Comparison of ENCODE assay signal across 8 cellular contexts in the genomic region with DNA sequence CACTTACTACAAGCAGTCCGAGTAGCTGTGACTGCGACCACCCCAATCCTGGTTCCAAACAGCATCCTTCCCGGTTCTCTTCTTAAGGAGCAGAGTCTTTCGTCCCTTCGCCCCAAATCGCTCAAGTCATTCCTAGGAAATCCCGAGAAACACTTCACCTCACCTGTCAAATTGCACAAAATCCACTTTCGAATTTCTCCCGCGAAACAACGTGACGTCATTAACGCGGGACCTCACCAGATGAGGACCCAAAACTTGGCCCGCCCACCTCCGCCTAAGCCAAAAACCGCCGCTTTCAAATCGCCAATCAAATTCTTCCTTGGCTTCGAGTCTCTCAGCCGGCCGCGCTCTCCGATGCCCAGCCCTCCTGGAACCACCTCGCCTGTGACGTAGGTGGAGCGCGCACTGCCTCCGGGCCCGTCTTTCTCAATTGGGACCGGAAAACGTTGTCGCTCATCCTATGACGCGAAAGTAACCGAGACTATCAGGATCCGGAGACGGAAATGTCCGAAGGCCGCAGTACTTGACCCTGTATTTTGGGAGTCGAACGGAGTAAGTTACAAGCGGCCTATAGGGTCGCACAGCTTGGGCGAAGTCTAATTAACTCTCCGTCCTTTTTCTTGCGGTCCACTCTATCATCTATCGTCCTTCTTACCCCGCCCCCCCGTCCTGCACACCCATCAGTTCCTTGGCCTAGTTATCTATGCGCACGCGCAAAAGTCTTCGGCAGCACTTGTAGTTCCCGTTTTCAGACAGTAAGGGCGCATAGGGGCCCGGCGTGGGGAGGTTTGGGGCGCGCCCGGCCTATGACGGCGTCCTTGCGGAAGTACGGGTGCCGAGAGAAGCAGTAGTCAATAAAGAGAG. TPM values are rescaled to one million over a fixed set of nuclear protein-coding genes. Genes with fewer than 3 reads are reported as not detected.
DNase-seq lines count a peak whose midpoint lies in the region; ATAC-seq and TF ChIP-seq lines count a peak whose summit lies in the region.

TSS of gene LARP7 (plus strand) at position 456 of the 864 bp plus-strand sequence. CDS start 7,527 bp downstream, outside the sequence.
A gene with protein sequence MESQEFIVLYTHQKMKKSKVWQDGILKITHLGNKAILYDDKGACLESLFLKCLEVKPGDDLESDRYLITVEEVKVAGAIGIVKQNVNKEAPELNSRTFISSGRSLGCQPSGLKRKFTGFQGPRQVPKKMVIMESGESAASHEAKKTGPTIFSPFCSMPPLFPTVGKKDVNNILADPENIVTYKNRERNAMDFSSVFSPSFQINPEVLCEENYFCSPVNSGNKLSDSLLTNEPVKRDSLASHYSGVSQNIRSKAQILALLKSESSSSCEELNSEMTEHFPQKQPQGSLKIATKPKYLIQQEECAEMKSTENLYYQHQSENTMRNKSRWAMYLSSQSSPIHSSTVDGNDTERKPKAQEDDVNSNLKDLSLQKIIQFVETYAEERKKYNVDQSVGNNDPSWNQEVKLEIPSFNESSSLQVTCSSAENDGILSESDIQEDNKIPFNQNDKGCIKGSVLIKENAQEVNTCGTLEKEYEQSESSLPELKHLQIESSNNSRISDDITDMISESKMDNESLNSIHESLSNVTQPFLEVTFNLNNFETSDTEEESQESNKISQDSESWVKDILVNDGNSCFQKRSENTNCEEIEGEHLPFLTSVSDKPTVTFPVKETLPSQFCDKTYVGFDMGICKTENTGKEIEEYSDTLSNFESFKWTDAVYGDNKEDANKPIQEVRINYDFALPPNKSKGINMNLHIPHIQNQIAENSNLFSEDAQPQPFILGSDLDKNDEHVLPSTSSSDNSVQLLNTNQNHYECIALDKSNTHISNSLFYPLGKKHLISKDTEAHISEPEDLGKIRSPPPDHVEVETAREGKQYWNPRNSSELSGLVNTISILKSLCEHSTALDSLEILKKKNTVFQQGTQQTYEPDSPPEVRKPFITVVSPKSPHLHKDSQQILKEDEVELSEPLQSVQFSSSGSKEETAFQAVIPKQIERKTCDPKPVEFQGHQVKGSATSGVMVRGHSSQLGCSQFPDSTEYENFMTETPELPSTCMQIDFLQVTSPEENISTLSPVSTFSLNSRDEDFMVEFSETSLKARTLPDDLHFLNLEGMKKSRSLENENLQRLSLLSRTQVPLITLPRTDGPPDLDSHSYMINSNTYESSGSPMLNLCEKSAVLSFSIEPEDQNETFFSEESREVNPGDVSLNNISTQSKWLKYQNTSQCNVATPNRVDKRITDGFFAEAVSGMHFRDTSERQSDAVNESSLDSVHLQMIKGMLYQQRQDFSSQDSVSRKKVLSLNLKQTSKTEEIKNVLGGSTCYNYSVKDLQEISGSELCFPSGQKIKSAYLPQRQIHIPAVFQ (N-terminal part only) (minus strand): TSS at position 222 of the 864 bp plus-strand sequence. CDS start 3,733 bp downstream, outside the sequence.

- H2AFZ ChIP-seq in fibroblast of lung (ENCODE audit: low read length), result peak within 1 kb of the TSS; percentile 95

- peak; percentile 96 for DNase-seq in Daoy (ENCODE audit: low read depth)
- DNase-seq in Kasumi-1 (lab: John Stamatoyannopoulos, UW), result peak; percentile 98
- peak; percentile 99 for DNase-seq in RKO (ENCODE audit: low spot score)
- DNase-seq in activated T-helper 1 cell treated with anti-CD3 and anti-CD28 coated beads, Interleukin-12 subunit alpha, Interleukin-12 subunit beta, Interleukin-2, Interleukin-4 antibody, amounts not matched to agents 30 ng/mL and 10 ng/mL and 1 ng/mL, durations not matched to agents 14 hours and 24 hours and 36 hours (ENCODE audit: low spot score), result peak; percentile 97
- peak; percentile 99 to 100 for DNase-seq in fibroblast of lung (ENCODE audit: low read depth in 2 of 2)
- peak; percentile 91 to 99 (median 99) for DNase-seq in naive thymus-derived CD4-positive, alpha-beta T cell
- DNase-seq in stimulated activated naive B cell treated with anti-CD40 and anti-IgM and Interleukin-4, amounts not matched to agents 10 μg/mL and 1 μg/mL and 100 μg/mL, for 72 hours, result peak; percentile 98

- peak within 1 kb of the TSS; percentile 89 for H3K9ac ChIP-seq in fibroblast of lung (ENCODE audit: insufficient read depth, low read length)

- peaks cover 16% of the 10 kb centered on the region for H3K4me1 Mint-ChIP-seq in activated T-helper 1 cell treated with anti-CD3 and anti-CD28 coated beads, Interleukin-12 subunit alpha, Interleukin-12 subunit beta, Interleukin-2, Interleukin-4 antibody, amounts not matched to agents 30 ng/mL and 10 ng/mL and 1 ng/mL, durations not matched to agents 14 hours and 24 hours and 36 hours (ENCODE audit: low read depth)
- H3K4me1 Mint-ChIP-seq in naive thymus-derived CD4-positive, alpha-beta T cell, result peaks cover 19 to 29% (median 21%) of the 10 kb centered on the region in 7 donors
- H3K4me1 Mint-ChIP-seq in stimulated activated naive B cell treated with anti-CD40 and anti-IgM and Interleukin-4, amounts not matched to agents 10 μg/mL and 1 μg/mL and 100 μg/mL, for 72 hours, result peaks cover 12 to 14% of the 10 kb centered on the region in 2 donors

- CTCF ChIA-PET in naive thymus-derived CD4-positive, alpha-beta T cell (lab: Charles Lee), result no interaction called here

- peaks cover 31% of the 10 kb centered on the region for H3K79me2 ChIP-seq in fibroblast of lung (ENCODE audit: control insufficient read depth, insufficient read depth, low read length)

- no peaks in the 10 kb centered on the region for H4K20me1 ChIP-seq in fibroblast of lung (ENCODE audit: control insufficient read depth, extremely low read depth, insufficient read depth, low read length)

- H3K27ac Mint-ChIP-seq in activated T-helper 1 cell treated with anti-CD3 and anti-CD28 coated beads, Interleukin-12 subunit alpha, Interleukin-12 subunit beta, Interleukin-2, Interleukin-4 antibody, amounts not matched to agents 30 ng/mL and 10 ng/mL and 1 ng/mL, durations not matched to agents 14 hours and 24 hours and 36 hours, result peak within 1 kb of the TSS; percentile 61
- peak within 1 kb of the TSS in 1 of 9 donors; percentile 66 for H3K27ac Mint-ChIP-seq in naive thymus-derived CD4-positive, alpha-beta T cell
- no peak within 1 kb of the TSS for H3K27ac Mint-ChIP-seq in stimulated activated naive B cell treated with anti-CD40 and anti-IgM and Interleukin-4, amounts not matched to agents 10 μg/mL and 1 μg/mL and 100 μg/mL, for 72 hours

- no peak within 1 kb of the TSS for H3K4me3 Mint-ChIP-seq in activated T-helper 1 cell treated with anti-CD3 and anti-CD28 coated beads, Interleukin-12 subunit alpha, Interleukin-12 subunit beta, Interleukin-2, Interleukin-4 antibody, amounts not matched to agents 30 ng/mL and 10 ng/mL and 1 ng/mL, durations not matched to agents 14 hours and 24 hours and 36 hours
- peak within 1 kb of the TSS in 2 of 10 donors; percentile 26 to 46 for H3K4me3 Mint-ChIP-seq in naive thymus-derived CD4-positive, alpha-beta T cell
- no peak within 1 kb of the TSS for H3K4me3 Mint-ChIP-seq in stimulated activated naive B cell treated with anti-CD40 and anti-IgM and Interleukin-4, amounts not matched to agents 10 μg/mL and 1 μg/mL and 100 μg/mL, for 72 hours

- no peaks in the 10 kb centered on the region for H3K9me3 Mint-ChIP-seq in activated T-helper 1 cell treated with anti-CD3 and anti-CD28 coated beads, Interleukin-12 subunit alpha, Interleukin-12 subunit beta, Interleukin-2, Interleukin-4 antibody, amounts not matched to agents 30 ng/mL and 10 ng/mL and 1 ng/mL, durations not matched to agents 14 hours and 24 hours and 36 hours
- no peaks in the 10 kb centered on the region for H3K9me3 Mint-ChIP-seq in naive thymus-derived CD4-positive, alpha-beta T cell
- no peaks in the 10 kb centered on the region for H3K9me3 Mint-ChIP-seq in stimulated activated naive B cell treated with anti-CD40 and anti-IgM and Interleukin-4, amounts not matched to agents 10 μg/mL and 1 μg/mL and 100 μg/mL, for 72 hours

- no peaks in the 10 kb centered on the region for H3K36me3 ChIP-seq in fibroblast of lung (ENCODE audit: control insufficient read depth, insufficient read depth, low read length)
- no peaks in the 10 kb centered on the region for H3K36me3 ChIP-seq in naive thymus-derived CD4-positive, alpha-beta T cell (ENCODE audit: control insufficient read depth in 2 of 3, insufficient read depth in 3 of 3, low read length in 3 of 3)

- peak; percentile 87 for ATAC-seq in GM21825 (IDR thresholded peaks at IDR 0.05; ENCODE audit: unreplicated experiment)
- peak; percentile 91 for ATAC-seq in naive thymus-derived CD4-positive, alpha-beta T cell
- peak; percentile 95 to 96 for ATAC-seq in stimulated activated naive B cell treated with anti-CD40 and anti-IgM and Interleukin-4, amounts not matched to agents 10 μg/mL and 1 μg/mL and 100 μg/mL, for 72 hours (replicated peaks)

- POLR2A ChIA-PET in naive thymus-derived CD4-positive, alpha-beta T cell (lab: Charles Lee), result interaction anchor here (0.5 to 1.1 kb wide), 3 partner anchors 105 to 491 kb away, joined by 3 read pairs; partner anchors contain the start of gene FAM241A

- H3K27ac ChIP-seq in fibroblast of lung (ENCODE audit: insufficient read depth, low read length), result peak within 1 kb of the TSS; percentile 98
- H3K27ac ChIP-seq in naive thymus-derived CD4-positive, alpha-beta T cell (ENCODE audit: low read depth, low read length), result peak within 1 kb of the TSS; percentile 88

- H3K4me2 ChIP-seq in fibroblast of lung (ENCODE audit: extremely low read depth, insufficient read depth, low read length), result peak within 1 kb of the TSS; percentile 73

- TF ChIP-seq CTCF in fibroblast of lung (conservative IDR thresholded peaks at IDR 0.05 in 1 of 2, IDR thresholded peaks at IDR 0.05 in 1 of 2; ENCODE audit: low read depth in 1 of 2, low read length in 2 of 2), result peak; percentile 76 to 86

- H3K9me3 ChIP-seq in fibroblast of lung (ENCODE audit: control insufficient read depth, insufficient read depth, low read depth, low read length), result no peaks in the 10 kb centered on the region
- H3K9me3 ChIP-seq in naive thymus-derived CD4-positive, alpha-beta T cell (ENCODE audit: control insufficient read depth in 2 of 3, low read length in 3 of 3), result no peaks in the 10 kb centered on the region

- intact Hi-C loops in activated T-helper 1 cell treated with anti-CD3 and anti-CD28 coated beads, Interleukin-12 subunit alpha, Interleukin-12 subunit beta, Interleukin-2, Interleukin-4 antibody, amounts not matched to agents 30 ng/mL and 10 ng/mL and 1 ng/mL, durations not matched to agents 14 hours and 24 hours and 36 hours (cut with micrococcal nuclease), result loop anchor here (1.0 to 5.0 kb wide), 11 partner anchors 69 to 835 kb away; partner anchors contain the start of genes AP1AR, FAM241A and NEUROG2
- intact Hi-C loops in naive thymus-derived CD4-positive, alpha-beta T cell (cut with micrococcal nuclease), result loop anchor here (1.0 to 10.0 kb wide), 13 partner anchors 69 to 1270 kb away; partner anchors contain the start of genes AP1AR (in 2 of the 2), FAM241A (in 2 of the 2), TIFA (in 2 of the 2) and ALPK1 (in 1 of the 2)

- no peaks in the 10 kb centered on the region for H3K27me3 Mint-ChIP-seq in activated T-helper 1 cell treated with anti-CD3 and anti-CD28 coated beads, Interleukin-12 subunit alpha, Interleukin-12 subunit beta, Interleukin-2, Interleukin-4 antibody, amounts not matched to agents 30 ng/mL and 10 ng/mL and 1 ng/mL, durations not matched to agents 14 hours and 24 hours and 36 hours (ENCODE audit: insufficient read depth)
- no peaks in the 10 kb centered on the region for H3K27me3 Mint-ChIP-seq in naive thymus-derived CD4-positive, alpha-beta T cell
- no peaks in the 10 kb centered on the region for H3K27me3 Mint-ChIP-seq in stimulated activated naive B cell treated with anti-CD40 and anti-IgM and Interleukin-4, amounts not matched to agents 10 μg/mL and 1 μg/mL and 100 μg/mL, for 72 hours

- H3K4me1 ChIP-seq in fibroblast of lung (ENCODE audit: control insufficient read depth, extremely low read depth, insufficient read depth, low read length), result peaks cover 2% of the 10 kb centered on the region
- H3K4me1 ChIP-seq in naive thymus-derived CD4-positive, alpha-beta T cell (ENCODE audit: control insufficient read depth in 2 of 2, insufficient read depth in 2 of 2, low read length in 2 of 2), result peaks cover 9 to 17% of the 10 kb centered on the region in 2 donors

- peaks cover 6% of the 10 kb centered on the region for H3K36me3 Mint-ChIP-seq in activated T-helper 1 cell treated with anti-CD3 and anti-CD28 coated beads, Interleukin-12 subunit alpha, Interleukin-12 subunit beta, Interleukin-2, Interleukin-4 antibody, amounts not matched to agents 30 ng/mL and 10 ng/mL and 1 ng/mL, durations not matched to agents 14 hours and 24 hours and 36 hours (ENCODE audit: low read depth)
- peaks cover 0 to 10% (median 3%) of the 10 kb centered on the region in 5 donors for H3K36me3 Mint-ChIP-seq in naive thymus-derived CD4-positive, alpha-beta T cell
- peaks cover 7 to 14% of the 10 kb centered on the region in 2 donors for H3K36me3 Mint-ChIP-seq in stimulated activated naive B cell treated with anti-CD40 and anti-IgM and Interleukin-4, amounts not matched to agents 10 μg/mL and 1 μg/mL and 100 μg/mL, for 72 hours

- peak within 1 kb of the TSS; percentile 62 to 92 (median 86) for H3K4me3 ChIP-seq in fibroblast of lung (replicated peaks in 1 of 4; ENCODE audit: control extremely low read depth in 1 of 4, insufficient read depth in 1 of 4, low read depth in 3 of 4, low read length in 4 of 4)
- peak within 1 kb of the TSS; percentile 98 for H3K4me3 ChIP-seq in naive thymus-derived CD4-positive, alpha-beta T cell (ENCODE audit: low read length)

- no peaks in the 10 kb centered on the region for H3K27me3 ChIP-seq in fibroblast of lung (ENCODE audit: control insufficient read depth, insufficient read depth, low read length)
- H3K27me3 ChIP-seq in naive thymus-derived CD4-positive, alpha-beta T cell (ENCODE audit: control insufficient read depth in 2 of 2, insufficient read depth in 2 of 2, low read length in 2 of 2), result no peaks in the 10 kb centered on the region

RNA-seq across cellular contexts. Expression of gene LARP7, which starts in this region (rescaled TPM):
- 24.1 and 39.7 TPM in 2 replicates for total RNA-seq in Daoy (2014; rRNA removed; shearing (Covaris generic))
- 45.3 and 46.1 TPM in 2 replicates for total RNA-seq in activated T-helper 1 cell treated with anti-CD3 and anti-CD28 coated beads, Interleukin-12 subunit alpha, Interleukin-12 subunit beta, Interleukin-2, Interleukin-4 antibody, amounts not matched to agents 30 ng/mL and 10 ng/mL and 1 ng/mL, durations not matched to agents 14 hours and 24 hours and 36 hours
- total RNA-seq in fibroblast of lung, result 38.8 and 39.1 TPM in 2 replicates
- polyA plus RNA-seq in fibroblast of lung, result 32.5 and 37.8 TPM in 2 replicates
- 30.7 and 37.9 TPM in 2 replicates for polyA plus RNA-seq in fibroblast of lung (2012)
- not detected in 2 replicates for polyA minus RNA-seq in fibroblast of lung (ENCODE audit: low replicate concordance)
- 10 to 100 TPM; 28.6 to 48.2 (median 47.7) TPM for total RNA-seq in naive thymus-derived CD4-positive, alpha-beta T cell
- 10 to 100 TPM; 32.6 to 40.6 TPM for polyA plus RNA-seq in naive thymus-derived CD4-positive, alpha-beta T cell

RNA-seq across cellular contexts. Expression of the second gene that starts in this region (rescaled TPM):
- 6.3 and 8.4 TPM in 2 replicates for total RNA-seq in Daoy (2014; rRNA removed; shearing (Covaris generic))
- total RNA-seq in activated T-helper 1 cell treated with anti-CD3 and anti-CD28 coated beads, Interleukin-12 subunit alpha, Interleukin-12 subunit beta, Interleukin-2, Interleukin-4 antibody, amounts not matched to agents 30 ng/mL and 10 ng/mL and 1 ng/mL, durations not matched to agents 14 hours and 24 hours and 36 hours, result 31.0 and 33.1 TPM in 2 replicates
- total RNA-seq in fibroblast of lung, result 5.8 and 6.2 TPM in 2 replicates
- 3.1 and 4.7 TPM in 2 replicates for polyA plus RNA-seq in fibroblast of lung
- 2.3 TPM in 2 replicates for polyA plus RNA-seq in fibroblast of lung (2012)
- polyA minus RNA-seq in fibroblast of lung (ENCODE audit: low replicate concordance), result 0.15 and 0.27 TPM in 2 replicates
- 10 to 100 TPM in 4 of 5 experiments, 1 to 10 TPM in 1; 8.1 to 29.8 (median 10.5) TPM for total RNA-seq in naive thymus-derived CD4-positive, alpha-beta T cell
- polyA plus RNA-seq in naive thymus-derived CD4-positive, alpha-beta T cell, result 1 to 10 TPM; 1.4 to 2.0 TPM

Comparison
In these comparisons a context has a peak if more than half of its experiments do, and no peak if none do; other contexts are left out.
1. Peak in every context shown above with its lines: DNase-seq, ATAC-seq, H3K4me3 ChIP-seq and H3K27ac ChIP-seq.